In genomic region chr17:78130439-78131101, GRCh38 we compare ENCODE assay signal across 8 cellular contexts. TPM values are rescaled to one million over a fixed set of nuclear protein-coding genes. Genes with fewer than 3 reads are reported as not detected.
DNase-seq lines count a peak whose midpoint lies in the region; ATAC-seq and TF ChIP-seq lines count a peak whose summit lies in the region.

TSS of gene TMC8 (plus strand) at chr17:78130771. CDS start at chr17:78131589, 818 bp downstream.

- peaks cover 4% of the 10 kb centered on the region; the same call in 1 of the 2 replicates for H3K36me3 ChIP-seq in iPS DF 6.9 (ENCODE audit: control insufficient read depth, insufficient read depth, low read length)

- no peaks in the 10 kb centered on the region for H3K9me3 ChIP-seq in iPS DF 6.9 (ENCODE audit: control insufficient read depth, insufficient read depth, low read length)

- H3K27me3 ChIP-seq in iPS DF 6.9 (ENCODE audit: control insufficient read depth, insufficient read depth, low read length) (no peaks in the 10 kb centered on the region), foreskin keratinocyte (peaks cover 19% of the 10 kb centered on the region)

- ATAC-seq in GM21528 (IDR thresholded peaks at IDR 0.05; ENCODE audit: low FRiP score, unreplicated experiment) (no peak), foreskin keratinocyte (no peak)

- no peak within 1 kb of the TSS for H3K27ac ChIP-seq in iPS DF 6.9 (ENCODE audit: low read length)
- no peak within 1 kb of the TSS for H3K27ac ChIP-seq in foreskin keratinocyte

- WGBS in iPS DF 6.9 (ENCODE audit: insufficient coverage, insufficient read length) = no CpG with 5 or more reads among the region's 10 CpGs

- TF ChIP-seq CTCF in foreskin keratinocyte (conservative IDR thresholded peaks at IDR 0.05) = no peak

- TF ChIP-seq POLR2A in GM18526 (IDR thresholded peaks at IDR 0.05; ENCODE audit: extremely low read depth, insufficient read length) = peak; percentile 88

- H3K4me3 ChIP-seq in iPS DF 6.9 (ENCODE audit: low read length) = peak within 1 kb of the TSS; percentile 33; the same call in 1 of the 2 replicates

- H3K4me1 ChIP-seq in iPS DF 6.9 (ENCODE audit: control insufficient read depth, insufficient read depth, low read length) (peaks cover 15% of the 10 kb centered on the region), foreskin keratinocyte (peaks cover 4% of the 10 kb centered on the region)

- DNase-seq in NCI-H69 (lab: John Stamatoyannopoulos, UW) = peak; percentile 18
- peak; percentile 78 to 79 for DNase-seq in activated T-cell treated with anti-CD3 and anti-CD28 coated beads, Interleukin-2, amount 50 U/mL, for 48 hours
- no peak for DNase-seq in iPS DF 6.9 (ENCODE audit: low read depth, low spot score)
- peak; percentile 56 for DNase-seq in stimulated activated naive CD4-positive, alpha-beta T cell treated with Interleukin-2 at 50 U/mL for 16 hours (lab: John Stamatoyannopoulos, UW)
- DNase-seq in HCEC 1CT = no peak
- DNase-seq in foreskin keratinocyte = no peak

RNA-seq across cellular contexts. Expression of gene TMC8, which starts in this region (rescaled TPM):
- 0.11 and 0.14 TPM in 2 replicates for total RNA-seq in foreskin keratinocyte
- 0.07 and 0.16 TPM in 2 replicates for polyA plus RNA-seq in foreskin keratinocyte

Comparison
In these comparisons a context has a peak if more than half of its experiments do, and no peak if none do; other contexts are left out.
1. DNase-seq: peak in NCI-H69 (single experiment), activated T-cell treated with anti-CD3 and anti-CD28 coated beads, Interleukin-2, amount 50 U/mL, for 48 hours (2 of 2) and stimulated activated naive CD4-positive, alpha-beta T cell treated with Interleukin-2 at 50 U/mL for 16 hours (single experiment); none in iPS DF 6.9 (single experiment), HCEC 1CT (single experiment) and foreskin keratinocyte (0 of 2).